ENCODE assay signal across 8 cellular contexts in the genomic region with DNA sequence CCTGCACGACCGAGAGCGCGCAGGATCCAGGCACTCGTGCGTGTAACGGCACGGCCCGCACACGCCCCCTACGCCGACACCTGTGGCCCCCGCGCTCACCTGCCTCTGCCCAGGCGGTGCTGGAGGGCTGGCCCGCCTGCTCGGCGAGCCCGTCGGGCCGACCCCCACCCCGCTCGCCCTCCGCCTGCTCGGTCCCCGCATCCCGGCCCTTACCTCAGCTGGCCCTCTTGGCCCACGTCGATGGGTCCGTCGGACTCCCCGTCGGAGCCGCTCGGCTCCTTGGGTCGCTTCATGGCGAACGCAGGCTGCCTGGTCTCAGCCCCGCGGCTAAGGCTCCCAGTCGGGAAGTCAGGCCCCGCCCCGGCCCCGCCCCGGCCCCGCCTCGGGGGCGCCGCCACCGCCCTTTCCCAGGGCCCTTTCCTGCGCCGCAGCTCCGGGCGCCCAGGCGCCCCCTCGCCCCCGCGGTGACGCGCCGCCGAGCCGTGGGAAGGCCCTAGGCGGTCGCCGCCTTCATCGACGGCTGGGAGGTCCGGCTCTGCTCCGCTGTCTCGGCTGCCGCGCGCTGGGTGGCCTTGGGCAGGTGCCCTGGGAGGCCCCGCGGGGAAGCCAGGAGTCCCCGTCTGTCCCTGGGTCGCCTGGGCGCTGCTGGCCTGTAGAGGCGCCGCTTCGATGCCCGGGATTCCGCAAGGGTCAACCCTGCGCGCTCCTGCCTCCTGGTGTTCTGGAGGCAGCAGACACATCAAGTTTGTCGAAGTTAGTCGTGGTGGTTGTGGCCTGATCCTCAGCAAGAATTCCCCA. TPM values are rescaled to one million over a fixed set of nuclear protein-coding genes. Genes with fewer than 3 reads are reported as not detected.
A peak's percentile ranks its signal among the peaks of the same experiment; 100 is the strongest.
DNase-seq lines count a peak whose midpoint lies in the region; ATAC-seq and TF ChIP-seq lines count a peak whose summit lies in the region.

TSS of gene HEYL (minus strand) at position 311 of the 798 bp plus-strand sequence. CDS start at position 293, 18 bp downstream.

- H3K9me3 ChIP-seq in effector memory CD4-positive, alpha-beta T cell (ENCODE audit: control insufficient read depth, low read length): no peaks in the 10 kb centered on the region

- no peaks in the 10 kb centered on the region for H3K27me3 ChIP-seq in effector memory CD4-positive, alpha-beta T cell (replicated peaks; ENCODE audit: control insufficient read depth, insufficient read depth, low read length, poor library complexity, severe bottlenecking)

- TF ChIP-seq CTCF in GM13976 (IDR thresholded peaks at IDR 0.05; ENCODE audit: borderline replicate concordance, control extremely low read depth, extremely low read depth, insufficient read depth, missing control alignments) (peak; percentile 23), mesothelial cell of epicardium (IDR thresholded peaks at IDR 0.05; ENCODE audit: unreplicated experiment) (no peak)

- peak within 1 kb of the TSS; percentile 57 for H3K4me3 ChIP-seq in effector memory CD4-positive, alpha-beta T cell (ENCODE audit: insufficient read depth, low read depth, low read length, poor library complexity, severe bottlenecking)

- no peak for ATAC-seq in HG02623 (IDR thresholded peaks at IDR 0.05; ENCODE audit: unreplicated experiment)

- H3K9me3 Mint-ChIP-seq in activated CD4-positive, alpha-beta memory T cell treated with anti-CD3 and anti-CD28 coated beads for 36 hours: no peaks in the 10 kb centered on the region
- no peaks in the 10 kb centered on the region for H3K9me3 Mint-ChIP-seq in mesothelial cell of epicardium

- CTCF ChIA-PET in activated CD4-positive, alpha-beta memory T cell treated with anti-CD3 and anti-CD28 coated beads for 36 hours (lab: Charles Lee): interaction anchor here (1.2 to 2.6 kb wide), 3 partner anchors 14 to 34 kb away, joined by 5 to 13 read pairs (median 6); no protein-coding TSS in a partner anchor

- H3K4me3 Mint-ChIP-seq in activated CD4-positive, alpha-beta memory T cell treated with anti-CD3 and anti-CD28 coated beads for 36 hours: peak within 1 kb of the TSS; percentile 57
- H3K4me3 Mint-ChIP-seq in mesothelial cell of epicardium: peak within 1 kb of the TSS; percentile 58

- in situ Hi-C loops in GM13976 (cut with MboI; ENCODE audit: low sequenced_read_pairs, unreplicated experiment): no loop called here

- DNase-seq in GM13976 (ENCODE audit: low spot score) (peak; percentile 80), NCI-H446 treated with DMSO at 0.1 percent for 48 hours (lab: John Stamatoyannopoulos, UW) (peak; percentile 26), mesothelial cell of epicardium (ENCODE audit: low spot score in 2 of 2, unreplicated experiment in 2 of 2) (peak; percentile 46 to 56), cerebellar cortex (ENCODE audit: low spot score) (no peak)
- DNase-seq in activated CD4-positive, alpha-beta memory T cell treated with anti-CD3 and anti-CD28 coated beads for 36 hours: peak; percentile 81
- DNase-seq in effector memory CD4-positive, alpha-beta T cell: peak; percentile 28 to 47 (median 35)
- peak; percentile 14 to 36 for DNase-seq in stimulated activated CD8-positive, alpha-beta memory T cell treated with anti-CD3 and anti-CD28 coated beads, Interleukin-7, amount 100 ng/mL, for 1 hour (ENCODE audit: low read depth in 2 of 2)

- H3K27ac ChIP-seq in effector memory CD4-positive, alpha-beta T cell (ENCODE audit: insufficient read depth, low read length, poor library complexity, severe bottlenecking): no peak within 1 kb of the TSS

- peaks cover 3% of the 10 kb centered on the region for H3K4me1 Mint-ChIP-seq in activated CD4-positive, alpha-beta memory T cell treated with anti-CD3 and anti-CD28 coated beads for 36 hours (ENCODE audit: low read depth)
- peaks cover 12% of the 10 kb centered on the region for H3K4me1 Mint-ChIP-seq in mesothelial cell of epicardium

- no peaks in the 10 kb centered on the region for H3K36me3 Mint-ChIP-seq in activated CD4-positive, alpha-beta memory T cell treated with anti-CD3 and anti-CD28 coated beads for 36 hours
- no peaks in the 10 kb centered on the region for H3K36me3 Mint-ChIP-seq in mesothelial cell of epicardium

- no peaks in the 10 kb centered on the region for H3K36me3 ChIP-seq in effector memory CD4-positive, alpha-beta T cell (ENCODE audit: control insufficient read depth, insufficient read depth, low read length)

- peaks cover 29% of the 10 kb centered on the region for H3K27me3 Mint-ChIP-seq in activated CD4-positive, alpha-beta memory T cell treated with anti-CD3 and anti-CD28 coated beads for 36 hours
- peaks cover 75% of the 10 kb centered on the region for H3K27me3 Mint-ChIP-seq in mesothelial cell of epicardium (ENCODE audit: low read depth)

- POLR2A ChIA-PET in activated CD4-positive, alpha-beta memory T cell treated with anti-CD3 and anti-CD28 coated beads for 36 hours (lab: Charles Lee): no interaction called here

- H3K4me1 ChIP-seq in effector memory CD4-positive, alpha-beta T cell (ENCODE audit: control insufficient read depth, insufficient read depth, low read length, poor library complexity, severe bottlenecking): peaks cover 5% of the 10 kb centered on the region

- intact Hi-C loops in activated CD4-positive, alpha-beta memory T cell treated with anti-CD3 and anti-CD28 coated beads for 36 hours (cut with micrococcal nuclease): no loop called here

- no peak within 1 kb of the TSS for H3K27ac Mint-ChIP-seq in activated CD4-positive, alpha-beta memory T cell treated with anti-CD3 and anti-CD28 coated beads for 36 hours
- no peak within 1 kb of the TSS for H3K27ac Mint-ChIP-seq in mesothelial cell of epicardium

RNA-seq across cellular contexts. Expression of gene HEYL, which starts in this region (rescaled TPM):
- total RNA-seq in activated CD4-positive, alpha-beta memory T cell treated with anti-CD3 and anti-CD28 coated beads for 36 hours: under 1 TPM; 0.19 TPM
- 5.6 to 5.7 TPM (median 5.6 TPM) in 3 replicates for total RNA-seq in mesothelial cell of epicardium

Comparison
In these comparisons a context has a peak if more than half of its experiments do, and no peak if none do; other contexts are left out.
1. Peak in DNase-seq in activated CD4-positive, alpha-beta memory T cell treated with anti-CD3 and anti-CD28 coated beads for 36 hours; RNA of the gene not detected or under 1 TPM.